Comparison of ENCODE assay signal across 15 cellular contexts in the genomic region with DNA sequence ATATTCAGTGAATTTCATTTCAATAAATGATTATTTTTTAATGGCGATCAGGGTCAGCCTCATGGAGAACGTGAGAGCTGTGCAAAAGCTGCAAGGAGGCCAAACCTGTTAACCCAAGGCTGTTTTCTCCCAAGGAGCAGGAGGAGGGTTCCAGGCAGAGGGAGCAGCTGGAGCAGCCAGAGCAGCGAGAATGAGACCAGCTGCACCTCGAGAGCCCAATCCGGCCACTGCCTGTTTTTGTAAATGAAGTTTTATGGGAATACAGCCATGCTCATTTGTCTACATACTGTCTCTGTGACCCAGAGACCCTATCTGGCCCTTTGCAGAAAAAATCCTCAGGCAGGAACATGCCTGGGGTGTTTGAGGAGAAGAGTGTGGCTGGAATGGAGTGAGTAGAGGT.
"Had no signal": no experiment of that assay in that cellular context is flagged by ENCODE, and none has a peak within 500 bp of the region (broad histone marks: within the 10 kb centered on the region; RNA-seq: fewer than 3 reads in every experiment).

No MANE protein-coding gene starts in this region.

- H3K36me3 ChIP-seq: breast epithelium, ovary, transverse colon, WERI-Rb-1 had no signal

- H3K9me3 ChIP-seq: breast epithelium, ovary, transverse colon had no signal

- DNase-seq: activated CD4-positive, alpha-beta T cell treated with anti-CD3 and anti-CD28 coated beads for 48 hours; anterior cingulate cortex; dorsolateral prefrontal cortex; foreskin keratinocyte; head of caudate nucleus; left colon; mammary epithelial cell; ovary; stimulated activated CD4-positive, alpha-beta T cell treated with anti-CD3 and anti-CD28 coated beads, Interleukin-15, amount 100 ng/mL, for 24 hours; stimulated activated CD4-positive, alpha-beta T cell treated with anti-CD3 and anti-CD28 coated beads, Interleukin-4, amount 100 ng/mL, for 24 hours; transverse colon; WERI-Rb-1 had no signal

- H3K27ac ChIP-seq: breast epithelium, dorsolateral prefrontal cortex, foreskin keratinocyte, ovary, transverse colon, WERI-Rb-1 had no signal

- H3K27ac Mint-ChIP-seq: activated T-helper 2 cell treated with anti-CD3 and anti-CD28 coated beads, Interferon-gamma antibody, Interleukin-2, Interleukin-4, amounts not matched to agents 10 μg/mL and 5 μg/mL and 100 μg/mL, durations not matched to agents 14 hours and 24 hours and 36 hours had no signal

- H3K4me1 ChIP-seq: breast epithelium had no signal

- H3K9me3 Mint-ChIP-seq: activated T-helper 2 cell treated with anti-CD3 and anti-CD28 coated beads, Interferon-gamma antibody, Interleukin-2, Interleukin-4, amounts not matched to agents 10 μg/mL and 5 μg/mL and 100 μg/mL, durations not matched to agents 14 hours and 24 hours and 36 hours had no signal

- H3K4me3 ChIP-seq: breast epithelium, dorsolateral prefrontal cortex, ovary, transverse colon had no signal

- ATAC-seq: foreskin keratinocyte, left colon had no signal

- H3K27me3 Mint-ChIP-seq: activated naive CD8-positive, alpha-beta T cell had no signal

- H3K27me3 ChIP-seq: breast epithelium, dorsolateral prefrontal cortex, foreskin keratinocyte, ovary, transverse colon had no signal
